In the genomic region with DNA sequence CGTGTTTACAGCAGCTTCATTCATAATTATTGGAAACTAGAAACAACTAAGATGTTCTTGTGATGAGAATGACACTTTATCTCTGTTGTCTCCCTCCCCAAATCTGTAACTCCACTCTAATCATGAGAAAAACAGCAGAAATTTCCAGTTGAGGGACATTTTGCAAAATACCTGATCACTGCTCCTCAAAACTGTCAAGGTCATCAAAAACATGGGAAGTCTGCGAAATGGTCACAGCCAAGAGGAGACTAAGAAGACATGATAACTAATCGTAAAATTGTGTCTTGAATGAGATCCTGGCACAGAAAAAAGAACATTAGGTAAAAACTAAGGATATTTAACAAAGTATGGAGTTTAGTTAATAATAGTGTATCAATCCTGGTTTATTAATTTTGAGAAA, we compare ENCODE assay signal across 6 cellular contexts.
"Had no signal": no experiment of that assay in that cellular context is flagged by ENCODE, and none has a peak within 500 bp of the region (broad histone marks: within the 10 kb centered on the region; RNA-seq: fewer than 3 reads in every experiment).

No MANE protein-coding gene starts in this region.

- H3K27ac Mint-ChIP-seq: IgD-negative memory B cell had no signal

- H3K9ac ChIP-seq: KMS-11 had no signal

- FAIRE-seq: HTR-8/SVneo had no signal

- H3K4me3 Mint-ChIP-seq: IgD-negative memory B cell had no signal

- H3K4me2 ChIP-seq: KMS-11 had no signal

- H3K27ac ChIP-seq: HL-60, KMS-11 had no signal

- H3K4me1 Mint-ChIP-seq: IgD-negative memory B cell had no signal

- H3K36me3 Mint-ChIP-seq: IgD-negative memory B cell had no signal

- DNase-seq: KBM-7, KG1 had no signal
